In the genomic region with DNA sequence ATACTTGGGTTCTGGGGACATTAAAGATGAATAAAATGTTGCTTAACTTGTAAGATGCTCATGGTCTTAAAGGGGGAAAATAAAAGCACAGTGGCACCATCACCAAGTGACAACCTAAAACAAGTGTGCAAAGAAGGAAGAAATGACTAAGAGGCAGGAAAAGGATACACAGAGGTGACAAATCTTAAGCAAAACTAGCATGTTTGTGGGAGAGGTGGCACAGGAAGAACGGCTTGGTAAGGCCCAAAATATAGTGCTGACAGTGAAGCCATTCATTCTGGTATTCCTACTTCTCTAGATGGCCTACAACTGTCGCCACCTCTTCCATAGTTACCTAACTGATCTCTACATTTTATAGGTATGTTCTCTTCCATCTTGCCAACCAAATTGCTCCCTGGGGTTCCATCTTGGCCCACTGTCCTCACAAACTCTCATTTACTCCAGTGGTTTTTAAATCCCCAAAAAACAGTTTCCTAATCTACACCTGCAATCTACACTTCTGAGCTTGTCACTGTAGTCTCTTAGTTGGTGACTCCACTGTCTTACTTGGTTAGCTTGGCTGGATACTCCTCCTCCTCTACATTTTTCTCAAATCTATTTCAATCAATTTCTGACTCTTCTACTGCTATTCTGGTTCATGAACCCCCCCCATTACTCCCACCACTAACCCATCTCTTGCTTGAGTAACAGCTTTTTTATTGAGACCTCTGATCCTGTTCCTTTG, we compare ENCODE assay signal across 13 cellular contexts. TPM values are rescaled to one million over a fixed set of nuclear protein-coding genes. Genes with fewer than 3 reads are reported as not detected.
A peak's percentile ranks its signal among the peaks of the same experiment; 100 is the strongest.
DNase-seq lines count a peak whose midpoint lies in the region; ATAC-seq and TF ChIP-seq lines count a peak whose summit lies in the region.
"Had no signal": no experiment of that assay in that cellular context is flagged by ENCODE, and none has a peak within 500 bp of the region (broad histone marks: within the 10 kb centered on the region; RNA-seq: fewer than 3 reads in every experiment).

No MANE protein-coding gene starts in this region.

- H3K27ac ChIP-seq in upper lobe of right lung (no peak overlapping the region), right cardiac atrium (ENCODE audit: low read length) (no peak overlapping the region)

- H3K4me3 Mint-ChIP-seq in WTC11 (no peak overlapping the region), naive B cell (no peak overlapping the region)
- H3K4me3 Mint-ChIP-seq: endodermal cell had no signal

- H3K27ac Mint-ChIP-seq in WTC11 (peak overlapping the region; percentile 3; the same call in 1 of the 2 replicates), naive B cell (peak overlapping the region in 5 of 6 donors; percentile 19 to 86 (median 47))
- H3K27ac Mint-ChIP-seq: endodermal cell had no signal

- H3K4me3 ChIP-seq in upper lobe of right lung: no peak overlapping the region
- no peak overlapping the region for H3K4me3 ChIP-seq in right cardiac atrium (ENCODE audit: low read length)
- H3K4me3 ChIP-seq: body of pancreas had no signal

- H3K4me1 ChIP-seq in upper lobe of right lung (peaks cover 8% of the 10 kb centered on the region), right cardiac atrium (ENCODE audit: control insufficient read depth, insufficient read depth, low read length) (no peaks in the 10 kb centered on the region)
- H3K4me1 ChIP-seq: body of pancreas had no signal

- 73% methylated on average over 2 of the region's 2 CpGs for WGBS in right cardiac atrium

- H3K27me3 Mint-ChIP-seq in WTC11 (ENCODE audit: low read depth) (no peaks in the 10 kb centered on the region), naive B cell (no peaks in the 10 kb centered on the region)

- H3K36me3 ChIP-seq in upper lobe of right lung: peaks cover 54% of the 10 kb centered on the region

- POLR2A ChIA-PET in WTC11 (lab: Charles Lee): no interaction called here

- ATAC-seq in GM18867 (IDR thresholded peaks at IDR 0.05; ENCODE audit: unreplicated experiment): peak; percentile 63
- no peak for ATAC-seq in WTC11
- no peak for ATAC-seq in naive B cell (ENCODE audit: low read depth in 2 of 2)
- ATAC-seq in upper lobe of right lung: no peak
- ATAC-seq in right cardiac atrium: no peak
- ATAC-seq: body of pancreas, left colon had no signal

- H3K4me1 Mint-ChIP-seq in WTC11 (no peaks in the 10 kb centered on the region), naive B cell (peaks cover 39 to 47% (median 45%) of the 10 kb centered on the region in 3 donors)

- H3K9me3 ChIP-seq in upper lobe of right lung (no peaks in the 10 kb centered on the region), right cardiac atrium (ENCODE audit: control insufficient read depth, low read length) (no peaks in the 10 kb centered on the region)
- H3K9me3 ChIP-seq: body of pancreas had no signal

- intact Hi-C loops in upper lobe of right lung (cut with DNase I): no loop called here
- intact Hi-C loops in right cardiac atrium (cut with DNase I): no loop called here

- CTCF ChIA-PET in WTC11 (lab: Charles Lee): no interaction called here

- DNase-seq in NK-92 treated with Interleukin-12 subunit alpha and Interleukin-12 subunit beta, amount 100 ng/mL, for 24 hours (lab: John Stamatoyannopoulos, UW): peak; percentile 31
- DNase-seq in NK-92 (lab: John Stamatoyannopoulos, UW; ENCODE audit: unreplicated experiment): no peak
- no peak for DNase-seq in WTC11 (ENCODE audit: low spot score)
- DNase-seq in naive B cell: no peak
- no peak for DNase-seq in SHP77 (lab: John Stamatoyannopoulos, UW)
- no peak for DNase-seq in upper lobe of right lung
- no peak for DNase-seq in right cardiac atrium
- DNase-seq: 8988T, body of pancreas, Calu3, endodermal cell, left colon had no signal

- peaks cover 79% of the 10 kb centered on the region for H3K36me3 Mint-ChIP-seq in WTC11
- peaks cover 23 to 36% of the 10 kb centered on the region in 2 donors for H3K36me3 Mint-ChIP-seq in naive B cell

- H3K9me3 Mint-ChIP-seq in WTC11 (no peaks in the 10 kb centered on the region), naive B cell (no peaks in the 10 kb centered on the region)
- H3K9me3 Mint-ChIP-seq: endodermal cell had no signal

- TF ChIP-seq CTCF in WTC11 (IDR thresholded peaks at IDR 0.05) (no peak), upper lobe of right lung (IDR thresholded peaks at IDR 0.05) (no peak)

- no peaks in the 10 kb centered on the region for H3K27me3 ChIP-seq in upper lobe of right lung
- no peaks in the 10 kb centered on the region for H3K27me3 ChIP-seq in right cardiac atrium (ENCODE audit: control insufficient read depth, insufficient read depth)
- H3K27me3 ChIP-seq: body of pancreas had no signal

TF ChIP-seq in WTC11, 78 proteins besides CTCF, POLR2A, EP300 and RAD21:
- TF ChIP-seq ELF4 (CRISPR knock-in tag; IDR thresholded peaks at IDR 0.05; ENCODE audit: low read depth): no peak
- TF ChIP-seq CREB1 (CRISPR knock-in tag; IDR thresholded peaks at IDR 0.05): no peak
- TF ChIP-seq ZNF138 (CRISPR knock-in tag; conservative IDR thresholded peaks at IDR 0.05): no peak
- TF ChIP-seq NR2C2 (CRISPR knock-in tag; IDR thresholded peaks at IDR 0.05): no peak
TF ChIP-seq in WTC11: peak in this region for 0.

RNA-seq across cellular contexts. Expression of a gene that starts 33.5 kb away (rescaled TPM):
- total RNA-seq in WTC11 (2021): 8.5 to 10.3 TPM (median 9.4 TPM) in 3 replicates
- polyA plus RNA-seq in naive B cell (ENCODE audit: low read depth in 6 of 6): 1 to 10 TPM in 5 of 6 donors, not detected in 1; 1.5 to 3.4 (median 2.0) TPM
- 30.9 TPM for total RNA-seq in upper lobe of right lung
- total RNA-seq in right cardiac atrium: 10 to 100 TPM; 19.9 to 21.5 (median 21.2) TPM
- polyA plus RNA-seq in right cardiac atrium: 12.8 TPM
